In genomic region chr22:20429254-20430100, GRCh38 we compare ENCODE assay signal across 8 cellular contexts. TPM values are rescaled to one million over a fixed set of nuclear protein-coding genes. Genes with fewer than 3 reads are reported as not detected.
DNase-seq lines count a peak whose midpoint lies in the region; ATAC-seq and TF ChIP-seq lines count a peak whose summit lies in the region.

No MANE protein-coding gene starts in this region.

- intact Hi-C loops in left ventricle myocardium superior (cut with micrococcal nuclease): no loop called here

- peak; percentile 26 for ATAC-seq in left ventricle myocardium superior
- ATAC-seq in HG03097 (IDR thresholded peaks at IDR 0.05; ENCODE audit: low FRiP score, unreplicated experiment): no peak

- H3K4me3 ChIP-seq in GM12875 (ENCODE audit: low read depth, low read length): peak overlapping the region; percentile 51

- TF ChIP-seq CTCF in GM12875 (IDR thresholded peaks at IDR 0.05; ENCODE audit: borderline replicate concordance, insufficient read depth, low read depth, low read length): no peak

- DNase-seq in NCI-H69 (lab: John Stamatoyannopoulos, UW) (peak; percentile 70), left ventricle myocardium superior (peak; percentile 76), dedifferentiated amniotic fluid mesenchymal stem cell (ENCODE audit: extremely low spot score) (no peak), NCI-H146 (lab: John Stamatoyannopoulos, UW) (no peak)
- DNase-seq in activated T-cell treated with anti-CD3 and anti-CD28 coated beads, Interleukin-2, amount 50 U/mL, for 48 hours: peak; percentile 83 to 86
- peak; percentile 70 to 79 for DNase-seq in stimulated activated CD4-positive, alpha-beta T cell treated with anti-CD3 and anti-CD28 coated beads, Interleukin-1b, Interleukin-23, amount 100 ng/mL, for 4 hours (ENCODE audit: low read depth in 2 of 2)

RNA-seq across cellular contexts. Expression of gene SCARF2, which starts 8.1 kb away (rescaled TPM):
- total RNA-seq in left ventricle myocardium superior: 2.7 TPM

RNA-seq across cellular contexts. Expression of gene ZNF74, which starts 35.5 kb away (rescaled TPM):
- 4.9 TPM for total RNA-seq in left ventricle myocardium superior

Comparison
In these comparisons a context has a peak if more than half of its experiments do, and no peak if none do; other contexts are left out.
1. DNase-seq: peak in NCI-H69 (single experiment), activated T-cell treated with anti-CD3 and anti-CD28 coated beads, Interleukin-2, amount 50 U/mL, for 48 hours (2 of 2), left ventricle myocardium superior (single experiment) and stimulated activated CD4-positive, alpha-beta T cell treated with anti-CD3 and anti-CD28 coated beads, Interleukin-1b, Interleukin-23, amount 100 ng/mL, for 4 hours (2 of 2); none in dedifferentiated amniotic fluid mesenchymal stem cell (single experiment) and NCI-H146 (single experiment).